In the genomic region with DNA sequence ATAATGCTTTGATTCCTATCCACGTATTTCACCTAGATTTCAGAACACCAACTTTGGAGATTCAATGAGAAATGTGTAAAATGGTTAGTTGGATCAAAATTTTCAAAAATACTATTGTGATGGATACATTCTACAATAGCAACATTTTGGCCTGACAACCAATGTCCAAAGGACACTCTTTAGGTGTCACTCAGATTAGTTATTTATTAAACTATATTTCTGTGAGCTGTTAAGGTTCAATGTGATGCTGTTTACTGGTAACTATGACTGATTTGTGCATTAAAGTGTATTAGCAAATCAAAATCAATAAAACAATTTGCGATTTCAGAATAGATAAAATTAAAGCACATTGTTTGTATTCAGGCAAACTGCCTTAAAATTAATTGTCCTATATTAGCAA, we compare ENCODE assay signal across 7 cellular contexts.
"Had no signal": no experiment of that assay in that cellular context is flagged by ENCODE, and none has a peak within 500 bp of the region (broad histone marks: within the 10 kb centered on the region; RNA-seq: fewer than 3 reads in every experiment).

No MANE protein-coding gene starts in this region.

- ATAC-seq: GM12878 had no signal

- H3K4me3 ChIP-seq: GM12878 had no signal

- DNase-seq: GDM1, GF-D8 had no signal

- FAIRE-seq: GM12878, GM12891, GM12892, GM18507, GM19239 had no signal
